In genomic region chr14:103552011-103552797, GRCh38 we compare ENCODE assay signal across 9 cellular contexts. TPM values are rescaled to one million over a fixed set of nuclear protein-coding genes. Genes with fewer than 3 reads are reported as not detected.
A peak's percentile ranks its signal among the peaks of the same experiment; 100 is the strongest.
DNase-seq lines count a peak whose midpoint lies in the region; ATAC-seq and TF ChIP-seq lines count a peak whose summit lies in the region.
"Had no signal": no experiment of that assay in that cellular context is flagged by ENCODE, and none has a peak within 500 bp of the region (broad histone marks: within the 10 kb centered on the region; RNA-seq: fewer than 3 reads in every experiment).

No MANE protein-coding gene starts in this region.

- TF ChIP-seq CTCF in osteoblast (IDR thresholded peaks at IDR 0.05; ENCODE audit: extremely low read depth, low read depth, low read length), result no peak
- TF ChIP-seq CTCF in GM10248 (IDR thresholded peaks at IDR 0.05; ENCODE audit: control extremely low read depth, extremely low read depth, low read depth, missing control alignments), result no peak

- no peaks in the 10 kb centered on the region for H3K27me3 Mint-ChIP-seq in natural killer cell treated with Interleukin-12 subunit alpha and Interleukin-12 subunit beta and Interleukin-15 and Interleukin-18, amount 100 ng/mL, for 72 hours

- H3K4me3 Mint-ChIP-seq in natural killer cell treated with Interleukin-12 subunit alpha and Interleukin-12 subunit beta and Interleukin-15 and Interleukin-18, amount 100 ng/mL, for 72 hours, result no peak overlapping the region

- peaks cover 56 to 100% (median 98%) of the 10 kb centered on the region in 11 experiments for H4K20me1 ChIP-seq in BLaER1 treated with 17β-estradiol and CSF1 and Interleukin-3, amounts not matched to agents 10 nM and 100 nM
- peaks cover 31% of the 10 kb centered on the region for H4K20me1 ChIP-seq in osteoblast (ENCODE audit: insufficient read depth, low read length)

- no peak overlapping the region for H3K27ac Mint-ChIP-seq in natural killer cell treated with Interleukin-12 subunit alpha and Interleukin-12 subunit beta and Interleukin-15 and Interleukin-18, amount 100 ng/mL, for 72 hours

- CTCF ChIA-PET in GM10248 (lab: Yijun Ruan, JAX), result interaction anchor here (1.7 to 14.9 kb wide), 4 partner anchors 9 to 33 kb away, joined by 7 to 214 read pairs (median 8); partner anchors contain the start of gene CKB

- peak overlapping the region; percentile 60 to 98 (median 92) for H3K4me2 ChIP-seq in BLaER1 treated with 17β-estradiol and CSF1 and Interleukin-3, amounts not matched to agents 10 nM and 100 nM
- peak overlapping the region; percentile 52 for H3K4me2 ChIP-seq in osteoblast (ENCODE audit: insufficient read depth, low read length)

- H3K9ac ChIP-seq in BLaER1 treated with 17β-estradiol and CSF1 and Interleukin-3, amounts not matched to agents 10 nM and 100 nM, result peak overlapping the region in 4 of 11 experiments; percentile 19 to 70 (median 64); a peak in 5 of 22 replicates

- DNase-seq in fibroblast of peridontal ligament (ENCODE audit: extremely low read depth) (peak; percentile 73), osteoblast (ENCODE audit: insufficient read length, low spot score, missing footprints) (peak; percentile 96), NCI-H1436 (lab: John Stamatoyannopoulos, UW) (no peak), GM10248 (ENCODE audit: extremely low spot score) (no peak)
- DNase-seq in natural killer cell treated with Interleukin-12 subunit alpha and Interleukin-12 subunit beta and Interleukin-15 and Interleukin-18, amount 100 ng/mL, for 72 hours (ENCODE audit: low spot score), result no peak
- DNase-seq: NCI-H2081 had no signal

- no peaks in the 10 kb centered on the region for H3K9me3 ChIP-seq in BLaER1 treated with 17β-estradiol and CSF1 and Interleukin-3, amounts not matched to agents 10 nM and 100 nM (replicated peaks in 1 of 11)
- H3K9me3 ChIP-seq in osteoblast (ENCODE audit: low read depth, low read length), result no peaks in the 10 kb centered on the region

- POLR2A ChIA-PET in GM10248 (lab: Yijun Ruan, JAX), result no interaction called here

- no peak overlapping the region for H3K4me3 ChIP-seq in BLaER1 treated with 17β-estradiol and CSF1 and Interleukin-3, amounts not matched to agents 10 nM and 100 nM
- H3K4me3 ChIP-seq in osteoblast (ENCODE audit: insufficient read depth, low read length), result peak overlapping the region; percentile 22

- peaks cover 0 to 20% of the 10 kb centered on the region in 2 donors for H3K4me1 Mint-ChIP-seq in natural killer cell treated with Interleukin-12 subunit alpha and Interleukin-12 subunit beta and Interleukin-15 and Interleukin-18, amount 100 ng/mL, for 72 hours (ENCODE audit: low read depth in 2 of 2)

- H3K36me3 ChIP-seq in BLaER1 treated with 17β-estradiol and CSF1 and Interleukin-3, amounts not matched to agents 10 nM and 100 nM, result peaks cover 0 to 15% (median 5%) of the 10 kb centered on the region in 11 experiments; a peak in 14 of 22 replicates
- peaks cover 3% of the 10 kb centered on the region for H3K36me3 ChIP-seq in osteoblast (ENCODE audit: insufficient read depth, low read length)

- peak overlapping the region in 6 of 11 experiments; percentile 4 to 70 (median 46); a peak in 3 of 22 replicates for H3K27ac ChIP-seq in BLaER1 treated with 17β-estradiol and CSF1 and Interleukin-3, amounts not matched to agents 10 nM and 100 nM
- H3K27ac ChIP-seq in osteoblast (ENCODE audit: low read depth, low read length), result peak overlapping the region; percentile 51

- H3K79me2 ChIP-seq in osteoblast (ENCODE audit: insufficient read depth, low read length), result peaks cover 27% of the 10 kb centered on the region

- peak overlapping the region; percentile 58 for H2AFZ ChIP-seq in osteoblast (ENCODE audit: low read length)

- H3K36me3 Mint-ChIP-seq in natural killer cell treated with Interleukin-12 subunit alpha and Interleukin-12 subunit beta and Interleukin-15 and Interleukin-18, amount 100 ng/mL, for 72 hours, result no peaks in the 10 kb centered on the region

- H3K4me1 ChIP-seq in BLaER1 treated with 17β-estradiol and CSF1 and Interleukin-3, amounts not matched to agents 10 nM and 100 nM, result peaks cover 52 to 83% (median 64%) of the 10 kb centered on the region in 10 experiments
- H3K4me1 ChIP-seq in osteoblast (ENCODE audit: insufficient read depth, low read length), result peaks cover 17% of the 10 kb centered on the region

- no peaks in the 10 kb centered on the region for H3K27me3 ChIP-seq in BLaER1 treated with 17β-estradiol and CSF1 and Interleukin-3, amounts not matched to agents 10 nM and 100 nM
- H3K27me3 ChIP-seq in osteoblast (ENCODE audit: insufficient read depth, low read length), result no peaks in the 10 kb centered on the region

- peak; percentile 87 for ATAC-seq in SK-N-SH treated with all-trans-retinoic acid at 6 μM for 48 hours
- no peak for ATAC-seq in natural killer cell treated with Interleukin-12 subunit alpha and Interleukin-12 subunit beta and Interleukin-15 and Interleukin-18, amount 100 ng/mL, for 72 hours
- no peak for ATAC-seq in HG03139 (IDR thresholded peaks at IDR 0.05; ENCODE audit: unreplicated experiment)

- H3K9me3 Mint-ChIP-seq in natural killer cell treated with Interleukin-12 subunit alpha and Interleukin-12 subunit beta and Interleukin-15 and Interleukin-18, amount 100 ng/mL, for 72 hours, result no peaks in the 10 kb centered on the region

TF ChIP-seq in SK-N-SH treated with all-trans-retinoic acid at 6 μM for 48 hours, 23 proteins besides CTCF, POLR2A, EP300 and RAD21:
- no peak for TF ChIP-seq BACH2 (CRISPR knock-in tag; IDR thresholded peaks at IDR 0.05; ENCODE audit: borderline replicate concordance)

RNA-seq across cellular contexts. Expression of gene BAG5, which starts 10.3 kb away (rescaled TPM):
- total RNA-seq in osteoblast, result 28.6 and 30.8 TPM in 2 replicates
- 10 to 100 TPM; 27.4 to 29.6 TPM for total RNA-seq in natural killer cell treated with Interleukin-12 subunit alpha and Interleukin-12 subunit beta and Interleukin-15 and Interleukin-18, amount 100 ng/mL, for 72 hours

RNA-seq across cellular contexts. Expression of gene COA8, which starts 10.6 kb away (rescaled TPM):
- 23.0 and 24.6 TPM in 2 replicates for total RNA-seq in osteoblast
- total RNA-seq in natural killer cell treated with Interleukin-12 subunit alpha and Interleukin-12 subunit beta and Interleukin-15 and Interleukin-18, amount 100 ng/mL, for 72 hours, result 10 to 100 TPM; 35.8 to 38.3 TPM

RNA-seq across cellular contexts. Expression of gene TRMT61A, which starts 23.2 kb away (rescaled TPM):
- total RNA-seq in osteoblast, result 9.0 and 10.6 TPM in 2 replicates
- total RNA-seq in natural killer cell treated with Interleukin-12 subunit alpha and Interleukin-12 subunit beta and Interleukin-15 and Interleukin-18, amount 100 ng/mL, for 72 hours, result 10 to 100 TPM; 13.2 to 29.7 TPM

RNA-seq across cellular contexts. Expression of gene CKB, which starts 29.6 kb away (rescaled TPM):
- 5.1 and 8.3 TPM in 2 replicates for total RNA-seq in osteoblast
- total RNA-seq in natural killer cell treated with Interleukin-12 subunit alpha and Interleukin-12 subunit beta and Interleukin-15 and Interleukin-18, amount 100 ng/mL, for 72 hours, result 1 to 10 TPM; 3.0 to 4.6 TPM

Comparison
In these comparisons a context has a peak if more than half of its experiments do, and no peak if none do; other contexts are left out.
1. DNase-seq: peak in fibroblast of peridontal ligament (single experiment) and osteoblast (single experiment); none in NCI-H1436 (single experiment), natural killer cell treated with Interleukin-12 subunit alpha and Interleukin-12 subunit beta and Interleukin-15 and Interleukin-18, amount 100 ng/mL, for 72 hours (single experiment) and GM10248 (single experiment).